Comparison of ENCODE assay signal across 23 cellular contexts in genomic region chr16:66459878-66460277, GRCh38. TPM values are rescaled to one million over a fixed set of nuclear protein-coding genes. Genes with fewer than 3 reads are reported as not detected.
DNase-seq lines count a peak whose midpoint lies in the region; ATAC-seq and TF ChIP-seq lines count a peak whose summit lies in the region.
"Had no signal": no experiment of that assay in that cellular context is flagged by ENCODE, and none has a peak within 500 bp of the region (broad histone marks: within the 10 kb centered on the region; RNA-seq: fewer than 3 reads in every experiment).

No MANE protein-coding gene starts in this region.

- no peak overlapping the region for H3K4me3 Mint-ChIP-seq in glutamatergic neuron (ENCODE audit: unreplicated experiment)
- H3K4me3 Mint-ChIP-seq in endothelial cell (ENCODE audit: unreplicated experiment) = no peak overlapping the region
- H3K4me3 Mint-ChIP-seq: activated CD8-positive, alpha-beta T cell treated with anti-CD3 and anti-CD28 coated beads for 36 hours; activated naive CD4-positive, alpha-beta T cell treated with anti-CD3 and anti-CD28 coated beads for 36 hours; activated T-cell treated with anti-CD3 and anti-CD28 coated beads, Interleukin-2, amount 50 U/mL, for 24 hours; CD4-positive, CD25-positive, alpha-beta regulatory T cell had no signal

- no peaks in the 10 kb centered on the region for H3K36me3 ChIP-seq in sigmoid colon
- H3K36me3 ChIP-seq: ascending aorta, prostate gland, SJSA1, vagina had no signal

- H3K4me1 ChIP-seq in sigmoid colon = no peaks in the 10 kb centered on the region
- H3K4me1 ChIP-seq: ascending aorta, prostate gland, vagina had no signal

- no peak overlapping the region for H3K4me3 ChIP-seq in sigmoid colon
- H3K4me3 ChIP-seq: ascending aorta, prostate gland, SJSA1, smooth muscle cell, vagina had no signal

- H3K36me3 Mint-ChIP-seq in glutamatergic neuron (ENCODE audit: unreplicated experiment) = no peaks in the 10 kb centered on the region
- no peaks in the 10 kb centered on the region for H3K36me3 Mint-ChIP-seq in endothelial cell (ENCODE audit: low read depth, unreplicated experiment)
- H3K36me3 Mint-ChIP-seq: CD4-positive, CD25-positive, alpha-beta regulatory T cell had no signal

- peaks cover 8% of the 10 kb centered on the region for H3K4me1 Mint-ChIP-seq in glutamatergic neuron (ENCODE audit: low read depth, unreplicated experiment)
- H3K4me1 Mint-ChIP-seq in endothelial cell (ENCODE audit: unreplicated experiment) = no peaks in the 10 kb centered on the region

- TF ChIP-seq CTCF in glutamatergic neuron (IDR thresholded peaks at IDR 0.05; ENCODE audit: partially characterized antibody, unreplicated experiment) (no peak), sigmoid colon (IDR thresholded peaks at IDR 0.05) (no peak), endothelial cell (IDR thresholded peaks at IDR 0.05; ENCODE audit: unreplicated experiment) (no peak)

- DNase-seq in NCI-H2227 (lab: John Stamatoyannopoulos, UW; ENCODE audit: unreplicated experiment) = peak; percentile 6
- no peak for DNase-seq in NCI-H2227 treated with DMSO at 0.1 percent for 48 hours (lab: John Stamatoyannopoulos, UW)
- DNase-seq in RPMI7951 (ENCODE audit: low read depth) = peak; percentile 19
- DNase-seq in glutamatergic neuron = peak; percentile 64
- DNase-seq in sigmoid colon = peak; percentile 33
- DNase-seq in endothelial cell (ENCODE audit: low spot score) = no peak
- DNase-seq in left colon = no peak
- no peak for DNase-seq in activated CD4-positive, alpha-beta T cell treated with anti-CD3 and anti-CD28 coated beads, Interleukin-2, amount 50 U/mL, for 1 hour
- DNase-seq: activated CD8-positive, alpha-beta T cell treated with anti-CD3 and anti-CD28 coated beads for 36 hours; activated naive CD4-positive, alpha-beta T cell treated with anti-CD3 and anti-CD28 coated beads for 36 hours; activated T-cell treated with anti-CD3 and anti-CD28 coated beads, Interleukin-2, amount 50 U/mL, for 24 hours; CD4-positive, CD25-positive, alpha-beta regulatory T cell; DMS79; mesenchymal stem cell; NCI-H1105; NCI-H748 treated with DMSO at 0.1 percent for 48 hours; substantia nigra; T-helper 2 cell had no signal

- 39 to 51% methylated on average over 5 of the region's 5 CpGs for WGBS in sigmoid colon, 2 donors

- no peak overlapping the region for H3K27ac Mint-ChIP-seq in glutamatergic neuron (ENCODE audit: unreplicated experiment)
- no peak overlapping the region for H3K27ac Mint-ChIP-seq in endothelial cell (ENCODE audit: unreplicated experiment)
- H3K27ac Mint-ChIP-seq: activated CD8-positive, alpha-beta T cell treated with anti-CD3 and anti-CD28 coated beads for 36 hours; activated naive CD4-positive, alpha-beta T cell treated with anti-CD3 and anti-CD28 coated beads for 36 hours; activated T-cell treated with anti-CD3 and anti-CD28 coated beads, Interleukin-2, amount 50 U/mL, for 24 hours; CD4-positive, CD25-positive, alpha-beta regulatory T cell had no signal

- intact Hi-C loops in sigmoid colon (cut with DNase I) (no loop called here), left colon (cut with DNase I, micrococcal nuclease) (no loop called here)

- no peaks in the 10 kb centered on the region for H3K9me3 ChIP-seq in sigmoid colon
- H3K9me3 ChIP-seq: ascending aorta, prostate gland, SJSA1, vagina had no signal

- TF ChIP-seq EP300 in sigmoid colon (IDR thresholded peaks at IDR 0.05) = no peak

- H3K27me3 ChIP-seq in sigmoid colon = peaks cover 3 to 42% (median 33%) of the 10 kb centered on the region in 3 donors
- H3K27me3 ChIP-seq: ascending aorta, vagina had no signal

- no peak overlapping the region for H3K27ac ChIP-seq in sigmoid colon
- H3K27ac ChIP-seq: ascending aorta, prostate gland, SJSA1, vagina had no signal

- no peak for ATAC-seq in left colon
- ATAC-seq: activated CD8-positive, alpha-beta T cell treated with anti-CD3 and anti-CD28 coated beads for 36 hours had no signal

- H3K9me3 Mint-ChIP-seq in glutamatergic neuron (ENCODE audit: unreplicated experiment) (peaks cover 2% of the 10 kb centered on the region), endothelial cell (ENCODE audit: unreplicated experiment) (no peaks in the 10 kb centered on the region)
- H3K9me3 Mint-ChIP-seq: activated CD8-positive, alpha-beta T cell treated with anti-CD3 and anti-CD28 coated beads for 36 hours; activated naive CD4-positive, alpha-beta T cell treated with anti-CD3 and anti-CD28 coated beads for 36 hours; activated T-cell treated with anti-CD3 and anti-CD28 coated beads, Interleukin-2, amount 50 U/mL, for 24 hours had no signal

- TF ChIP-seq POLR2A in sigmoid colon (IDR thresholded peaks at IDR 0.05) = no peak

- H3K27me3 Mint-ChIP-seq in glutamatergic neuron (ENCODE audit: unreplicated experiment) (no peaks in the 10 kb centered on the region), endothelial cell (ENCODE audit: unreplicated experiment) (peaks cover 9% of the 10 kb centered on the region)

RNA-seq across cellular contexts. Expression of gene BEAN1, which starts 32.8 kb away (rescaled TPM):
- total RNA-seq in RPMI7951 (2014; rRNA removed; shearing (Covaris generic)) = 0.72 and 1.7 TPM in 2 replicates
- 1.8 TPM for total RNA-seq in glutamatergic neuron (ENCODE audit: unreplicated experiment)
- under 1 TPM in 1 of 4 donors, not detected in 3; 0.41 TPM for total RNA-seq in sigmoid colon
- under 1 TPM in 1 of 3 donors, not detected in 2; 0.35 TPM for polyA plus RNA-seq in sigmoid colon
- 0.49 TPM for total RNA-seq in endothelial cell (ENCODE audit: unreplicated experiment)
- total RNA-seq in left colon = not detected
- total RNA-seq: activated CD8-positive, alpha-beta T cell treated with anti-CD3 and anti-CD28 coated beads for 36 hours; activated naive CD4-positive, alpha-beta T cell treated with anti-CD3 and anti-CD28 coated beads for 36 hours; ascending aorta; CD4-positive, CD25-positive, alpha-beta regulatory T cell; SJSA1; vagina had no signal

Comparison
In these comparisons a context has a peak if more than half of its experiments do, and no peak if none do; other contexts are left out.
1. DNase-seq: peak in NCI-H2227 (single experiment), RPMI7951 (single experiment), glutamatergic neuron (single experiment) and sigmoid colon (single experiment); none in NCI-H2227 treated with DMSO at 0.1 percent for 48 hours (single experiment), endothelial cell (single experiment), left colon (0 of 2) and activated CD4-positive, alpha-beta T cell treated with anti-CD3 and anti-CD28 coated beads, Interleukin-2, amount 50 U/mL, for 1 hour (single experiment).